Comparison of ENCODE assay signal across 1 cellular context in genomic region chr1:27341525-27342252, GRCh38.
TF ChIP-seq lines count a peak whose summit lies in the region.

SYTL1 (plus strand) TSS chr1:27342022; CDS start chr1:27345335, 3,313 bp downstream.

TF ChIP-seq in HepG2, 621 proteins besides CTCF, POLR2A, EP300 and RAD21 (continued from another document and continues in another):
- TF ChIP-seq ZNF646 (CRISPR knock-in tag; IDR thresholded peaks at IDR 0.05): no peak
- peak; percentile 18; the same call in 1 of the 2 replicates for TF ChIP-seq TRIM24 (CRISPR knock-in tag; IDR thresholded peaks at IDR 0.05)
- no peak for TF ChIP-seq ZNF558 (CRISPR knock-in tag; IDR thresholded peaks at IDR 0.05; ENCODE audit: borderline replicate concordance)
- no peak for TF ChIP-seq ZNF407 (CRISPR knock-in tag; IDR thresholded peaks at IDR 0.05; ENCODE audit: not compliant biosample characterization)
- TF ChIP-seq SALL2 (CRISPR knock-in tag; IDR thresholded peaks at IDR 0.05): peak; percentile 56; the same call in 1 of the 2 replicates
- TF ChIP-seq ZBTB21 (CRISPR knock-in tag; IDR thresholded peaks at IDR 0.05): no peak
- no peak for TF ChIP-seq STAT5B (CRISPR knock-in tag; IDR thresholded peaks at IDR 0.05)
- TF ChIP-seq ZNF782 (CRISPR knock-in tag; IDR thresholded peaks at IDR 0.05; ENCODE audit: borderline replicate concordance): no peak
- peak; percentile 63; the same call in 1 of the 2 replicates for TF ChIP-seq MAX (IDR thresholded peaks at IDR 0.05)
- no peak for TF ChIP-seq ZNF639 (CRISPR knock-in tag; conservative IDR thresholded peaks at IDR 0.05)
- no peak for TF ChIP-seq CREB1 (IDR thresholded peaks at IDR 0.05)
- no peak for TF ChIP-seq CREB1 (CRISPR knock-in tag; IDR thresholded peaks at IDR 0.05)
- TF ChIP-seq ZNF674 (CRISPR knock-in tag; IDR thresholded peaks at IDR 0.05; ENCODE audit: low read depth): no peak
- no peak; the same call in 1 of the 2 replicates for TF ChIP-seq RXRA (CRISPR knock-in tag; IDR thresholded peaks at IDR 0.05)
- TF ChIP-seq FOSL1 (CRISPR knock-in tag; IDR thresholded peaks at IDR 0.05; ENCODE audit: borderline replicate concordance): no peak
- TF ChIP-seq TRAFD1 (CRISPR knock-in tag; IDR thresholded peaks at IDR 0.05; ENCODE audit: borderline replicate concordance): peak; percentile 58; the same call in 1 of the 2 replicates
- TF ChIP-seq BCL6 (CRISPR knock-in tag; IDR thresholded peaks at IDR 0.05): no peak
- no peak for TF ChIP-seq ZNF446 (CRISPR knock-in tag; IDR thresholded peaks at IDR 0.05)
- TF ChIP-seq FOXP1 (IDR thresholded peaks at IDR 0.05): no peak
- TF ChIP-seq FOXP1 (CRISPR knock-in tag; IDR thresholded peaks at IDR 0.05): no peak
- no peak for TF ChIP-seq ZNF616 (CRISPR knock-in tag; IDR thresholded peaks at IDR 0.05; ENCODE audit: low read depth)
- no peak for TF ChIP-seq ZBTB37 (CRISPR knock-in tag; IDR thresholded peaks at IDR 0.05)
- 0 out of 2 replicates have a peak, but pooled peaks have one; percentile 64 for TF ChIP-seq POGK (CRISPR knock-in tag; conservative IDR thresholded peaks at IDR 0.05)
- TF ChIP-seq ARNT (IDR thresholded peaks at IDR 0.05): no peak
- 0 out of 2 replicates have a peak, but pooled peaks have one; percentile 27 for TF ChIP-seq RBFOX2 (IDR thresholded peaks at IDR 0.05; ENCODE audit: low read depth, low read length)
- no peak for TF ChIP-seq TOPORS (CRISPR knock-in tag; IDR thresholded peaks at IDR 0.05)
- TF ChIP-seq NONO (IDR thresholded peaks at IDR 0.05): no peak
- no peak for TF ChIP-seq NONO (CRISPR knock-in tag; conservative IDR thresholded peaks at IDR 0.05)
- TF ChIP-seq PTBP1 (IDR thresholded peaks at IDR 0.05; ENCODE audit: low read depth, low read length, poor library complexity, severe bottlenecking): no peak
- peak; percentile 21; the same call in 1 of the 2 replicates for TF ChIP-seq ERF (CRISPR knock-in tag; IDR thresholded peaks at IDR 0.05)
- TF ChIP-seq ZNF761 (CRISPR knock-in tag; conservative IDR thresholded peaks at IDR 0.05): no peak
- TF ChIP-seq TARDBP (CRISPR knock-in tag; IDR thresholded peaks at IDR 0.05): peak; percentile 66; the same call in 1 of the 2 replicates
- no peak for TF ChIP-seq ZNF670 (CRISPR knock-in tag; IDR thresholded peaks at IDR 0.05; ENCODE audit: borderline replicate concordance)
- no peak for TF ChIP-seq SIX1 (CRISPR knock-in tag; IDR thresholded peaks at IDR 0.05; ENCODE audit: borderline replicate concordance)
- no peak for TF ChIP-seq TRIM22 (IDR thresholded peaks at IDR 0.05)
- TF ChIP-seq TCF7L2 (IDR thresholded peaks at IDR 0.05; ENCODE audit: low read depth, low read length): no peak
